1 cellular context compared by ENCODE assay signal in the genomic region with DNA sequence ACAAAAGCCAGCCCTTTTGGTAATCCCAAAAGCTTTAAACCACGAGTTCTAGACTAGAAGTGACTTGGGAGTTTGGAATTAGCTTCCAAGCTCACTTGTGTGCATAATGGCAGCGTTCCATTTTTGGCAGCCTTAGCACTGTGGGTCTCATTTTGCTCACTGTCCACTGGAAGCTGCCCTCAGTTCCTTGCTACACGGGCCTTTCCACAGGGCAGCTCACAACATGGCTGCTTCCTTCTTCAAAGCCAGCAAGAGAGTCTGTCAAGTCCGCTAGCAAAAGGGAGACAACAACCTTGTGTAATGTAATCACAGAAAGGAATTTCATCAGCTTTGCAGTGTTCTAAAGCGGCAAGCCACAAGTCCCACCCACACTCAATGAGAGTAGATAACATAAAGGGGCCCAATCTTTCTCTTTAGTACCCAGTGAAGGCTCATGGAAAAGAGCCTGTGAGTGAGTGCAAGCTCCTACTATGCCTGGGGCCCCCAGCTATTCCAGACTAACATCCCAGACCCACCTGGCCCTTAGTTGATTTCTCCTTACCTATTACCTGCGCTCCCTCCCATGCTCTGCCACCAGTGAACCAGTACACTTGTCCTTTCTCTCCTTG.
TF ChIP-seq lines count a peak whose summit lies in the region.

No MANE protein-coding gene starts in this region.

TF ChIP-seq in K562, 482 proteins besides CTCF, POLR2A, EP300 and RAD21 (continued from another document and continues in another):
- TF ChIP-seq, protein P1, sequence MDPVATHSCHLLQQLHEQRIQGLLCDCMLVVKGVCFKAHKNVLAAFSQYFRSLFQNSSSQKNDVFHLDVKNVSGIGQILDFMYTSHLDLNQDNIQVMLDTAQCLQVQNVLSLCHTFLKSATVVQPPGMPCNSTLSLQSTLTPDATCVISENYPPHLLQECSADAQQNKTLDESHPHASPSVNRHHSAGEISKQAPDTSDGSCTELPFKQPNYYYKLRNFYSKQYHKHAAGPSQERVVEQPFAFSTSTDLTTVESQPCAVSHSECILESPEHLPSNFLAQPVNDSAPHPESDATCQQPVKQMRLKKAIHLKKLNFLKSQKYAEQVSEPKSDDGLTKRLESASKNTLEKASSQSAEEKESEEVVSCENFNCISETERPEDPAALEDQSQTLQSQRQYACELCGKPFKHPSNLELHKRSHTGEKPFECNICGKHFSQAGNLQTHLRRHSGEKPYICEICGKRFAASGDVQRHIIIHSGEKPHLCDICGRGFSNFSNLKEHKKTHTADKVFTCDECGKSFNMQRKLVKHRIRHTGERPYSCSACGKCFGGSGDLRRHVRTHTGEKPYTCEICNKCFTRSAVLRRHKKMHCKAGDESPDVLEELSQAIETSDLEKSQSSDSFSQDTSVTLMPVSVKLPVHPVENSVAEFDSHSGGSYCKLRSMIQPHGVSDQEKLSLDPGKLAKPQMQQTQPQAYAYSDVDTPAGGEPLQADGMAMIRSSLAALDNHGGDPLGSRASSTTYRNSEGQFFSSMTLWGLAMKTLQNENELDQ (CRISPR knock-in tag; IDR thresholded peaks at IDR 0.05; ENCODE audit: borderline replicate concordance), result no peak
- no peak for TF ChIP-seq ZNF785 (CRISPR knock-in tag; IDR thresholded peaks at IDR 0.05)
- no peak for TF ChIP-seq SIN3A (IDR thresholded peaks at IDR 0.05; ENCODE audit: borderline replicate concordance in 2 of 2, control insufficient read depth in 1 of 2, low read depth in 2 of 2, low read length in 2 of 2)
- TF ChIP-seq, protein P2, sequence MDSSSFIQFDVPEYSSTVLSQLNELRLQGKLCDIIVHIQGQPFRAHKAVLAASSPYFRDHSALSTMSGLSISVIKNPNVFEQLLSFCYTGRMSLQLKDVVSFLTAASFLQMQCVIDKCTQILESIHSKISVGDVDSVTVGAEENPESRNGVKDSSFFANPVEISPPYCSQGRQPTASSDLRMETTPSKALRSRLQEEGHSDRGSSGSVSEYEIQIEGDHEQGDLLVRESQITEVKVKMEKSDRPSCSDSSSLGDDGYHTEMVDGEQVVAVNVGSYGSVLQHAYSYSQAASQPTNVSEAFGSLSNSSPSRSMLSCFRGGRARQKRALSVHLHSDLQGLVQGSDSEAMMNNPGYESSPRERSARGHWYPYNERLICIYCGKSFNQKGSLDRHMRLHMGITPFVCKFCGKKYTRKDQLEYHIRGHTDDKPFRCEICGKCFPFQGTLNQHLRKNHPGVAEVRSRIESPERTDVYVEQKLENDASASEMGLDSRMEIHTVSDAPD (CRISPR knock-in tag; IDR thresholded peaks at IDR 0.05), result no peak
- TF ChIP-seq, protein P3, sequence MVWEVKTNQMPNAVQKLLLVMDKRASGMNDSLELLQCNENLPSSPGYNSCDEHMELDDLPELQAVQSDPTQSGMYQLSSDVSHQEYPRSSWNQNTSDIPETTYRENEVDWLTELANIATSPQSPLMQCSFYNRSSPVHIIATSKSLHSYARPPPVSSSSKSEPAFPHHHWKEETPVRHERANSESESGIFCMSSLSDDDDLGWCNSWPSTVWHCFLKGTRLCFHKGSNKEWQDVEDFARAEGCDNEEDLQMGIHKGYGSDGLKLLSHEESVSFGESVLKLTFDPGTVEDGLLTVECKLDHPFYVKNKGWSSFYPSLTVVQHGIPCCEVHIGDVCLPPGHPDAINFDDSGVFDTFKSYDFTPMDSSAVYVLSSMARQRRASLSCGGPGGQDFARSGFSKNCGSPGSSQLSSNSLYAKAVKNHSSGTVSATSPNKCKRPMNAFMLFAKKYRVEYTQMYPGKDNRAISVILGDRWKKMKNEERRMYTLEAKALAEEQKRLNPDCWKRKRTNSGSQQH (CRISPR knock-in tag; IDR thresholded peaks at IDR 0.05), result no peak
- peak; percentile 78 for TF ChIP-seq ZNF766 (CRISPR knock-in tag; conservative IDR thresholded peaks at IDR 0.05)
- peak; percentile 30; the same call in 1 of the 2 replicates for TF ChIP-seq MBD2 (IDR thresholded peaks at IDR 0.05; ENCODE audit: borderline replicate concordance, low read depth)
- TF ChIP-seq POLR2AphosphoS2 (IDR thresholded peaks at IDR 0.05; ENCODE audit: low read length), result peak; percentile 60; the same call in 1 of the 2 replicates
- no peak for TF ChIP-seq SRSF9 (IDR thresholded peaks at IDR 0.05; ENCODE audit: borderline replicate concordance, low read depth, low read length)
- TF ChIP-seq, protein P4, sequence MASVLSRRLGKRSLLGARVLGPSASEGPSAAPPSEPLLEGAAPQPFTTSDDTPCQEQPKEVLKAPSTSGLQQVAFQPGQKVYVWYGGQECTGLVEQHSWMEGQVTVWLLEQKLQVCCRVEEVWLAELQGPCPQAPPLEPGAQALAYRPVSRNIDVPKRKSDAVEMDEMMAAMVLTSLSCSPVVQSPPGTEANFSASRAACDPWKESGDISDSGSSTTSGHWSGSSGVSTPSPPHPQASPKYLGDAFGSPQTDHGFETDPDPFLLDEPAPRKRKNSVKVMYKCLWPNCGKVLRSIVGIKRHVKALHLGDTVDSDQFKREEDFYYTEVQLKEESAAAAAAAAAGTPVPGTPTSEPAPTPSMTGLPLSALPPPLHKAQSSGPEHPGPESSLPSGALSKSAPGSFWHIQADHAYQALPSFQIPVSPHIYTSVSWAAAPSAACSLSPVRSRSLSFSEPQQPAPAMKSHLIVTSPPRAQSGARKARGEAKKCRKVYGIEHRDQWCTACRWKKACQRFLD (CRISPR knock-in tag; IDR thresholded peaks at IDR 0.05), result peak; percentile 92
- TF ChIP-seq POLR2G (IDR thresholded peaks at IDR 0.05; ENCODE audit: low read depth, low read length), result peak; percentile 66
- TF ChIP-seq, protein P5, sequence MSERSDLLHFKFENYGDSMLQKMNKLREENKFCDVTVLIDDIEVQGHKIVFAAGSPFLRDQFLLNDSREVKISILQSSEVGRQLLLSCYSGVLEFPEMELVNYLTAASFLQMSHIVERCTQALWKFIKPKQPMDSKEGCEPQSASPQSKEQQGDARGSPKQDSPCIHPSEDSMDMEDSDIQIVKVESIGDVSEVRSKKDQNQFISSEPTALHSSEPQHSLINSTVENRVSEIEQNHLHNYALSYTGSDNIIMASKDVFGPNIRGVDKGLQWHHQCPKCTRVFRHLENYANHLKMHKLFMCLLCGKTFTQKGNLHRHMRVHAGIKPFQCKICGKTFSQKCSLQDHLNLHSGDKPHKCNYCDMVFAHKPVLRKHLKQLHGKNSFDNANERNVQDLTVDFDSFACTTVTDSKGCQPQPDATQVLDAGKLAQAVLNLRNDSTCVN (CRISPR knock-in tag; IDR thresholded peaks at IDR 0.05), result no peak; the same call in 1 of the 2 replicates
- TF ChIP-seq U2AF1 (optimal IDR thresholded peaks at IDR 0.05; ENCODE audit: low read depth, low read length), result no peak
- TF ChIP-seq ZNF384 (IDR thresholded peaks at IDR 0.05; ENCODE audit: low read depth, low read length), result no peak
- TF ChIP-seq STAT5A (IDR thresholded peaks at IDR 0.05; ENCODE audit: borderline replicate concordance, low read length), result no peak
- TF ChIP-seq TSC22D4 (tag; IDR thresholded peaks at IDR 0.05), result no peak
- peak; percentile 27; the same call in 1 of the 2 replicates for TF ChIP-seq CBFA2T3 (IDR thresholded peaks at IDR 0.05)
- peak; percentile 39; the same call in 1 of the 2 replicates for TF ChIP-seq TEAD2 (tag; IDR thresholded peaks at IDR 0.05)
- peak; percentile 68 for TF ChIP-seq POLR2B (IDR thresholded peaks at IDR 0.05; ENCODE audit: low read depth, partially characterized antibody)
- peak; percentile 80 for TF ChIP-seq SOX6 (IDR thresholded peaks at IDR 0.05)
- TF ChIP-seq ZNF79 (CRISPR knock-in tag; IDR thresholded peaks at IDR 0.05; ENCODE audit: low read depth), result peak; percentile 64; the same call in 1 of the 2 replicates
- peak; percentile 67 for TF ChIP-seq IFI16 (CRISPR knock-in tag; IDR thresholded peaks at IDR 0.05)
- peak; percentile 43; the same call in 1 of the 2 replicates for TF ChIP-seq GABPA (tag; conservative IDR thresholded peaks at IDR 0.05; ENCODE audit: low read depth)
- no peak for TF ChIP-seq NCOA4 (IDR thresholded peaks at IDR 0.05; ENCODE audit: partially characterized antibody)
- TF ChIP-seq ZNF121 (CRISPR knock-in tag; conservative IDR thresholded peaks at IDR 0.05), result no peak
- TF ChIP-seq NR2C2 (CRISPR knock-in tag; IDR thresholded peaks at IDR 0.05), result no peak
- TF ChIP-seq NR2C2 (tag; IDR thresholded peaks at IDR 0.05), result peak; percentile 58
- TF ChIP-seq HSF4 (CRISPR knock-in tag; IDR thresholded peaks at IDR 0.05; ENCODE audit: borderline replicate concordance), result peak; percentile 67; the same call in 1 of the 2 replicates
- TF ChIP-seq GATA2 (CRISPR knock-in tag; IDR thresholded peaks at IDR 0.05), result no peak
- TF ChIP-seq BHLHE40 (IDR thresholded peaks at IDR 0.05; ENCODE audit: low read length), result peak; percentile 24; the same call in 1 of the 2 replicates
- TF ChIP-seq TRIM28 (IDR thresholded peaks at IDR 0.05), result no peak
- TF ChIP-seq CHD1 (IDR thresholded peaks at IDR 0.05; ENCODE audit: low read length), result peak; percentile 60
- no peak for TF ChIP-seq JUNB (CRISPR knock-in tag; conservative IDR thresholded peaks at IDR 0.05)
- peak; percentile 91 for TF ChIP-seq EP400 (IDR thresholded peaks at IDR 0.05)
- TF ChIP-seq TRIM24 (IDR thresholded peaks at IDR 0.05), result peak; percentile 78 to 79; a peak in 3 of 4 replicates
- TF ChIP-seq HMG20B (CRISPR knock-in tag; IDR thresholded peaks at IDR 0.05), result no peak
- TF ChIP-seq, protein P6, sequence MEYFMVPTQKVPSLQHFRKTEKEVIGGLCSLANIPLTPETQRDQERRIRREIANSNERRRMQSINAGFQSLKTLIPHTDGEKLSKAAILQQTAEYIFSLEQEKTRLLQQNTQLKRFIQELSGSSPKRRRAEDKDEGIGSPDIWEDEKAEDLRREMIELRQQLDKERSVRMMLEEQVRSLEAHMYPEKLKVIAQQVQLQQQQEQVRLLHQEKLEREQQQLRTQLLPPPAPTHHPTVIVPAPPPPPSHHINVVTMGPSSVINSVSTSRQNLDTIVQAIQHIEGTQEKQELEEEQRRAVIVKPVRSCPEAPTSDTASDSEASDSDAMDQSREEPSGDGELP (CRISPR knock-in tag; IDR thresholded peaks at IDR 0.05; ENCODE audit: borderline replicate concordance), result no peak
- TF ChIP-seq, protein P7, sequence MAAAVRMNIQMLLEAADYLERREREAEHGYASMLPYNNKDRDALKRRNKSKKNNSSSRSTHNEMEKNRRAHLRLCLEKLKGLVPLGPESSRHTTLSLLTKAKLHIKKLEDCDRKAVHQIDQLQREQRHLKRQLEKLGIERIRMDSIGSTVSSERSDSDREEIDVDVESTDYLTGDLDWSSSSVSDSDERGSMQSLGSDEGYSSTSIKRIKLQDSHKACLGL (CRISPR knock-in tag; IDR thresholded peaks at IDR 0.05; ENCODE audit: borderline replicate concordance, poor library complexity, severe bottlenecking), result peak; percentile 4
- peak; percentile 100 for TF ChIP-seq NFRKB (IDR thresholded peaks at IDR 0.05; ENCODE audit: low read depth)
- TF ChIP-seq, protein P8, sequence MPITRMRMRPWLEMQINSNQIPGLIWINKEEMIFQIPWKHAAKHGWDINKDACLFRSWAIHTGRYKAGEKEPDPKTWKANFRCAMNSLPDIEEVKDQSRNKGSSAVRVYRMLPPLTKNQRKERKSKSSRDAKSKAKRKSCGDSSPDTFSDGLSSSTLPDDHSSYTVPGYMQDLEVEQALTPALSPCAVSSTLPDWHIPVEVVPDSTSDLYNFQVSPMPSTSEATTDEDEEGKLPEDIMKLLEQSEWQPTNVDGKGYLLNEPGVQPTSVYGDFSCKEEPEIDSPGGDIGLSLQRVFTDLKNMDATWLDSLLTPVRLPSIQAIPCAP (CRISPR knock-in tag; IDR thresholded peaks at IDR 0.05; ENCODE audit: borderline replicate concordance), result no peak
- TF ChIP-seq ZNF140 (CRISPR knock-in tag; IDR thresholded peaks at IDR 0.05), result no peak
- no peak for TF ChIP-seq DACH1 (IDR thresholded peaks at IDR 0.05; ENCODE audit: partially characterized antibody)
- no peak for TF ChIP-seq NR4A1 (CRISPR knock-in tag; IDR thresholded peaks at IDR 0.05)
- peak; percentile 92 for TF ChIP-seq NR4A1 (tag; IDR thresholded peaks at IDR 0.05)
- TF ChIP-seq, protein P9, sequence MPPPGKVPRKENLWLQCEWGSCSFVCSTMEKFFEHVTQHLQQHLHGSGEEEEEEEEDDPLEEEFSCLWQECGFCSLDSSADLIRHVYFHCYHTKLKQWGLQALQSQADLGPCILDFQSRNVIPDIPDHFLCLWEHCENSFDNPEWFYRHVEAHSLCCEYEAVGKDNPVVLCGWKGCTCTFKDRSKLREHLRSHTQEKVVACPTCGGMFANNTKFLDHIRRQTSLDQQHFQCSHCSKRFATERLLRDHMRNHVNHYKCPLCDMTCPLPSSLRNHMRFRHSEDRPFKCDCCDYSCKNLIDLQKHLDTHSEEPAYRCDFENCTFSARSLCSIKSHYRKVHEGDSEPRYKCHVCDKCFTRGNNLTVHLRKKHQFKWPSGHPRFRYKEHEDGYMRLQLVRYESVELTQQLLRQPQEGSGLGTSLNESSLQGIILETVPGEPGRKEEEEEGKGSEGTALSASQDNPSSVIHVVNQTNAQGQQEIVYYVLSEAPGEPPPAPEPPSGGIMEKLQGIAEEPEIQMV (tag; conservative IDR thresholded peaks at IDR 0.05; ENCODE audit: low read depth), result peak; percentile 89
- TF ChIP-seq, protein P10, sequence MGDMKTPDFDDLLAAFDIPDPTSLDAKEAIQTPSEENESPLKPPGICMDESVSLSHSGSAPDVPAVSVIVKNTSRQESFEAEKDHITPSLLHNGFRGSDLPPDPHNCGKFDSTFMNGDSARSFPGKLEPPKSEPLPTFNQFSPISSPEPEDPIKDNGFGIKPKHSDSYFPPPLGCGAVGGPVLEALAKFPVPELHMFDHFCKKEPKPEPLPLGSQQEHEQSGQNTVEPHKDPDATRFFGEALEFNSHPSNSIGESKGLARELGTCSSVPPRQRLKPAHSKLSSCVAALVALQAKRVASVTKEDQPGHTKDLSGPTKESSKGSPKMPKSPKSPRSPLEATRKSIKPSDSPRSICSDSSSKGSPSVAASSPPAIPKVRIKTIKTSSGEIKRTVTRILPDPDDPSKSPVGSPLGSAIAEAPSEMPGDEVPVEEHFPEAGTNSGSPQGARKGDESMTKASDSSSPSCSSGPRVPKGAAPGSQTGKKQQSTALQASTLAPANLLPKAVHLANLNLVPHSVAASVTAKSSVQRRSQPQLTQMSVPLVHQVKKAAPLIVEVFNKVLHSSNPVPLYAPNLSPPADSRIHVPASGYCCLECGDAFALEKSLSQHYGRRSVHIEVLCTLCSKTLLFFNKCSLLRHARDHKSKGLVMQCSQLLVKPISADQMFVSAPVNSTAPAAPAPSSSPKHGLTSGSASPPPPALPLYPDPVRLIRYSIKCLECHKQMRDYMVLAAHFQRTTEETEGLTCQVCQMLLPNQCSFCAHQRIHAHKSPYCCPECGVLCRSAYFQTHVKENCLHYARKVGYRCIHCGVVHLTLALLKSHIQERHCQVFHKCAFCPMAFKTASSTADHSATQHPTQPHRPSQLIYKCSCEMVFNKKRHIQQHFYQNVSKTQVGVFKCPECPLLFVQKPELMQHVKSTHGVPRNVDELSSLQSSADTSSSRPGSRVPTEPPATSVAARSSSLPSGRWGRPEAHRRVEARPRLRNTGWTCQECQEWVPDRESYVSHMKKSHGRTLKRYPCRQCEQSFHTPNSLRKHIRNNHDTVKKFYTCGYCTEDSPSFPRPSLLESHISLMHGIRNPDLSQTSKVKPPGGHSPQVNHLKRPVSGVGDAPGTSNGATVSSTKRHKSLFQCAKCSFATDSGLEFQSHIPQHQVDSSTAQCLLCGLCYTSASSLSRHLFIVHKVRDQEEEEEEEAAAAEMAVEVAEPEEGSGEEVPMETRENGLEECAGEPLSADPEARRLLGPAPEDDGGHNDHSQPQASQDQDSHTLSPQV (IDR thresholded peaks at IDR 0.05), result peak; percentile 93
- TF ChIP-seq ZNF583 (CRISPR knock-in tag; IDR thresholded peaks at IDR 0.05), result peak; percentile 87
- TF ChIP-seq TOE1 (IDR thresholded peaks at IDR 0.05; ENCODE audit: borderline replicate concordance), result peak; percentile 12; the same call in 1 of the 2 replicates
- TF ChIP-seq TOE1 (CRISPR knock-in tag; IDR thresholded peaks at IDR 0.05; ENCODE audit: borderline replicate concordance, low read depth), result no peak
- TF ChIP-seq ETV1 (tag; conservative IDR thresholded peaks at IDR 0.05; ENCODE audit: low read depth), result peak; percentile 9; the same call in 1 of the 2 replicates
- TF ChIP-seq ADNP (tag; IDR thresholded peaks at IDR 0.05), result 0 out of 2 replicates have a peak, but pooled peaks have one; percentile 32
- no peak for TF ChIP-seq SRF (CRISPR knock-in tag; IDR thresholded peaks at IDR 0.05)
